In genomic region chr12:48197967-48198618, GRCh38 we compare ENCODE assay signal across 8 cellular contexts. TPM values are rescaled to one million over a fixed set of nuclear protein-coding genes. Genes with fewer than 3 reads are reported as not detected.
A peak's percentile ranks its signal among the peaks of the same experiment; 100 is the strongest.
DNase-seq lines count a peak whose midpoint lies in the region; ATAC-seq and TF ChIP-seq lines count a peak whose summit lies in the region.

No MANE protein-coding gene starts in this region.

- H3K27ac ChIP-seq in temporal lobe (ENCODE audit: low read depth, low read length) = peak overlapping the region; percentile 94

- H3K4me1 Mint-ChIP-seq in activated naive CD4-positive, alpha-beta T cell treated with anti-CD3 and anti-CD28 coated beads, Interleukin-2, amount 10 ng/mL, durations not matched to agents 7 days and 5 days = peaks cover 51% of the 10 kb centered on the region

- peaks cover 21% of the 10 kb centered on the region for H3K27me3 Mint-ChIP-seq in activated naive CD4-positive, alpha-beta T cell treated with anti-CD3 and anti-CD28 coated beads, Interleukin-2, amount 10 ng/mL, durations not matched to agents 7 days and 5 days

- peak overlapping the region; percentile 87 for H3K27ac Mint-ChIP-seq in activated naive CD4-positive, alpha-beta T cell treated with anti-CD3 and anti-CD28 coated beads, Interleukin-2, amount 10 ng/mL, durations not matched to agents 7 days and 5 days

- peaks cover 38% of the 10 kb centered on the region for H3K36me3 Mint-ChIP-seq in activated naive CD4-positive, alpha-beta T cell treated with anti-CD3 and anti-CD28 coated beads, Interleukin-2, amount 10 ng/mL, durations not matched to agents 7 days and 5 days

- DNase-seq in DMS 273 treated with DMSO at 0.1 percent for 48 hours (lab: John Stamatoyannopoulos, UW) = peak; percentile 94
- peak; percentile 59 for DNase-seq in HuH-7.5 (ENCODE audit: low spot score)
- peak; percentile 86 for DNase-seq in SK-MEL-5 (ENCODE audit: low read depth, low spot score)
- peak; percentile 95 for DNase-seq in activated naive CD4-positive, alpha-beta T cell treated with anti-CD3 and anti-CD28 coated beads, Interleukin-2, amount 10 ng/mL, durations not matched to agents 7 days and 5 days
- peak; percentile 80 for DNase-seq in glomerular endothelial cell (ENCODE audit: extremely low read depth, low read depth, low spot score)
- peak; percentile 88 for DNase-seq in omental fat pad (ENCODE audit: low spot score)

- TF ChIP-seq CTCF in omental fat pad (IDR thresholded peaks at IDR 0.05) = no peak

- peak overlapping the region; percentile 73 for H3K4me3 Mint-ChIP-seq in activated naive CD4-positive, alpha-beta T cell treated with anti-CD3 and anti-CD28 coated beads, Interleukin-2, amount 10 ng/mL, durations not matched to agents 7 days and 5 days

- CTCF ChIA-PET in activated naive CD4-positive, alpha-beta T cell treated with anti-CD3 and anti-CD28 coated beads, Interleukin-2, amount 10 ng/mL, durations not matched to agents 7 days and 5 days (lab: Charles Lee) = interaction anchor here (0.6 to 3.9 kb wide), 13 partner anchors 9 to 419 kb away, joined by 3 to 40 read pairs (median 4); partner anchors contain the start of genes ASB8 and CCDC184

- in situ Hi-C loops in SK-MEL-5 (cut with HindIII; ENCODE audit: low pct_unique_long_range_greater_than_20kb, low sequenced_read_pairs) = no loop called here

- peaks cover 25% of the 10 kb centered on the region for H3K9me3 Mint-ChIP-seq in activated naive CD4-positive, alpha-beta T cell treated with anti-CD3 and anti-CD28 coated beads, Interleukin-2, amount 10 ng/mL, durations not matched to agents 7 days and 5 days

- ATAC-seq in GM21447 (IDR thresholded peaks at IDR 0.05; ENCODE audit: unreplicated experiment) (peak; percentile 100), omental fat pad (ENCODE audit: low FRiP score) (peak; percentile 96)

RNA-seq across cellular contexts. Expression of gene OR10AD1, which starts 5.0 kb away (rescaled TPM):
- not detected in 2 replicates for total RNA-seq in SK-MEL-5 (2014; rRNA removed; shearing (Covaris generic))
- polyA plus RNA-seq in SK-MEL-5 (2015; cell fraction: cytosol; rRNA removed) = not detected in 2 replicates
- not detected in 2 replicates for polyA plus RNA-seq in SK-MEL-5 (2015; cell fraction: nucleus; rRNA removed)
- not detected in 2 replicates for total RNA-seq in glomerular endothelial cell
- total RNA-seq in omental fat pad = not detected
- total RNA-seq in temporal lobe = not detected

RNA-seq across cellular contexts. Expression of gene CCDC184, which starts 14.6 kb away (rescaled TPM):
- 0.05 TPM in 2 replicates for total RNA-seq in SK-MEL-5 (2014; rRNA removed; shearing (Covaris generic))
- 0.37 and 1.7 TPM in 2 replicates for polyA plus RNA-seq in SK-MEL-5 (2015; cell fraction: cytosol; rRNA removed)
- not detected in 2 replicates for polyA plus RNA-seq in SK-MEL-5 (2015; cell fraction: nucleus; rRNA removed)
- 0.41 TPM in 1 of 2 replicates, not detected in the other for total RNA-seq in glomerular endothelial cell
- total RNA-seq in omental fat pad = under 1 TPM; 0.24 to 0.63 (median 0.42) TPM
- 26.3 TPM for total RNA-seq in temporal lobe

RNA-seq across cellular contexts. Expression of gene ASB8, which starts 40.8 kb away (rescaled TPM):
- total RNA-seq in SK-MEL-5 (2014; rRNA removed; shearing (Covaris generic)) = 21.9 and 29.7 TPM in 2 replicates
- 14.3 and 23.7 TPM in 2 replicates for polyA plus RNA-seq in SK-MEL-5 (2015; cell fraction: cytosol; rRNA removed)
- polyA plus RNA-seq in SK-MEL-5 (2015; cell fraction: nucleus; rRNA removed) = 17.6 and 27.7 TPM in 2 replicates
- total RNA-seq in glomerular endothelial cell = 18.0 and 22.6 TPM in 2 replicates
- total RNA-seq in omental fat pad = 10 to 100 TPM; 13.7 to 32.0 (median 22.3) TPM
- total RNA-seq in temporal lobe = 25.6 TPM

Comparison
In these comparisons a context has a peak if more than half of its experiments do, and no peak if none do; other contexts are left out.
1. Peak in every context shown above with its lines: DNase-seq, ATAC-seq and H3K27ac ChIP-seq.
2. RNA of gene CCDC184, which starts 14.6 kb away (total RNA-seq): 26.3 TPM in temporal lobe (single experiment); 0.24 to 0.63 TPM in omental fat pad, 0.41 TPM in glomerular endothelial cell and 0.05 TPM in SK-MEL-5; every median in the first group is over 10 times any median in the second.